ENCODE assay signal across 17 cellular contexts in the genomic region with DNA sequence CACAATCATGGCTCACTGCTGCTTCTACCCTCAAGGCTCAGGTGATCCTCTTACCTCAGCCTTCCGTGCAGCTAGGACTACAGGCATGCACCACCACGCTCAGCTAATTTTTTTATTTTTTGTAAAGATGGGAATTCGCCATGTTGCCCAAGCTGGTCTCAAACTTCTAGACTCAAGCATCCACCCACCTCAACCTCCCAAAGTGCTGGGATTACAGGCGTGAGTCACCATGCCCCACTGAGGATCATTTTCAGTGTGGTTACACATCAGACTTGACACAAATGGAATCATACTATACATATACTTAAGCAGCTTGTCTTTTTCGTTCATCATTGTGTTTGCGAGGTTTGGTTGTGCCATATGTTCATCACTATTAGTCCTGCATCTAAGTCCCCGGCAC.
"Had no signal": no experiment of that assay in that cellular context is flagged by ENCODE, and none has a peak within 500 bp of the region (broad histone marks: within the 10 kb centered on the region; RNA-seq: fewer than 3 reads in every experiment).

No MANE protein-coding gene starts in this region.

- H3K36me3 ChIP-seq: left ventricle myocardium inferior, upper lobe of right lung had no signal

- H3K9me3 ChIP-seq: body of pancreas, left ventricle myocardium inferior, psoas muscle, testis, upper lobe of right lung had no signal

- H3K27me3 Mint-ChIP-seq: activated naive CD4-positive, alpha-beta T cell treated with anti-CD3 and anti-CD28 coated beads, Interleukin-2, amount 10 ng/mL, durations not matched to agents 7 days and 5 days; dendritic cell treated with granulocyte-macrophage colony-stimulating factor and Interleukin-4, amounts not matched to agents 40 ng/mL and 50 ng/mL, for 4 days; effector memory CD8-positive, alpha-beta T cell; stimulated activated naive CD8-positive, alpha-beta T cell treated with anti-CD3 and anti-CD28 coated beads, Interleukin-15, Interleukin-2, amounts not matched to agents 100 ng/mL and 50 ng/mL, for 24 hours had no signal

- H3K27ac Mint-ChIP-seq: activated naive CD4-positive, alpha-beta T cell treated with anti-CD3 and anti-CD28 coated beads, Interleukin-2, amount 10 ng/mL, durations not matched to agents 7 days and 5 days; nephron; stimulated activated naive CD8-positive, alpha-beta T cell treated with anti-CD3 and anti-CD28 coated beads, Interleukin-15, Interleukin-2, amounts not matched to agents 100 ng/mL and 50 ng/mL, for 24 hours had no signal

- H3K27me3 ChIP-seq: body of pancreas, testis, upper lobe of right lung had no signal

- H3K4me3 Mint-ChIP-seq: activated naive CD4-positive, alpha-beta T cell treated with anti-CD3 and anti-CD28 coated beads, Interleukin-2, amount 10 ng/mL, durations not matched to agents 7 days and 5 days; dendritic cell treated with granulocyte-macrophage colony-stimulating factor and Interleukin-4, amounts not matched to agents 40 ng/mL and 50 ng/mL, for 4 days; effector memory CD8-positive, alpha-beta T cell; nephron; stimulated activated naive CD8-positive, alpha-beta T cell treated with anti-CD3 and anti-CD28 coated beads, Interleukin-15, Interleukin-2, amounts not matched to agents 100 ng/mL and 50 ng/mL, for 24 hours had no signal

- DNase-seq: activated CD4-positive, alpha-beta T cell treated with anti-CD3 and anti-CD28 coated beads for 1 hour; activated naive CD4-positive, alpha-beta T cell treated with anti-CD3 and anti-CD28 coated beads, Interleukin-2, amount 10 ng/mL, durations not matched to agents 7 days and 5 days; amniotic stem cell; body of pancreas; cerebellar nuclear complex; effector memory CD8-positive, alpha-beta T cell; kidney; left ventricle myocardium inferior; mesendoderm; stimulated activated CD4-positive, alpha-beta T cell treated with anti-CD3 and anti-CD28 coated beads, Interleukin-12 subunit alpha, Interleukin-12 subunit beta, amount 100 ng/mL, for 4 hours; testis; upper lobe of right lung had no signal

- H3K9me3 Mint-ChIP-seq: activated naive CD4-positive, alpha-beta T cell treated with anti-CD3 and anti-CD28 coated beads, Interleukin-2, amount 10 ng/mL, durations not matched to agents 7 days and 5 days; dendritic cell treated with granulocyte-macrophage colony-stimulating factor and Interleukin-4, amounts not matched to agents 40 ng/mL and 50 ng/mL, for 4 days; effector memory CD8-positive, alpha-beta T cell; nephron; stimulated activated naive CD8-positive, alpha-beta T cell treated with anti-CD3 and anti-CD28 coated beads, Interleukin-15, Interleukin-2, amounts not matched to agents 100 ng/mL and 50 ng/mL, for 24 hours had no signal

- H3K4me3 ChIP-seq: body of pancreas, left ventricle myocardium inferior, psoas muscle, testis, upper lobe of right lung had no signal

- ATAC-seq: body of pancreas; effector memory CD8-positive, alpha-beta T cell; psoas muscle; sciatic nerve; upper lobe of right lung had no signal
